In the genomic region with DNA sequence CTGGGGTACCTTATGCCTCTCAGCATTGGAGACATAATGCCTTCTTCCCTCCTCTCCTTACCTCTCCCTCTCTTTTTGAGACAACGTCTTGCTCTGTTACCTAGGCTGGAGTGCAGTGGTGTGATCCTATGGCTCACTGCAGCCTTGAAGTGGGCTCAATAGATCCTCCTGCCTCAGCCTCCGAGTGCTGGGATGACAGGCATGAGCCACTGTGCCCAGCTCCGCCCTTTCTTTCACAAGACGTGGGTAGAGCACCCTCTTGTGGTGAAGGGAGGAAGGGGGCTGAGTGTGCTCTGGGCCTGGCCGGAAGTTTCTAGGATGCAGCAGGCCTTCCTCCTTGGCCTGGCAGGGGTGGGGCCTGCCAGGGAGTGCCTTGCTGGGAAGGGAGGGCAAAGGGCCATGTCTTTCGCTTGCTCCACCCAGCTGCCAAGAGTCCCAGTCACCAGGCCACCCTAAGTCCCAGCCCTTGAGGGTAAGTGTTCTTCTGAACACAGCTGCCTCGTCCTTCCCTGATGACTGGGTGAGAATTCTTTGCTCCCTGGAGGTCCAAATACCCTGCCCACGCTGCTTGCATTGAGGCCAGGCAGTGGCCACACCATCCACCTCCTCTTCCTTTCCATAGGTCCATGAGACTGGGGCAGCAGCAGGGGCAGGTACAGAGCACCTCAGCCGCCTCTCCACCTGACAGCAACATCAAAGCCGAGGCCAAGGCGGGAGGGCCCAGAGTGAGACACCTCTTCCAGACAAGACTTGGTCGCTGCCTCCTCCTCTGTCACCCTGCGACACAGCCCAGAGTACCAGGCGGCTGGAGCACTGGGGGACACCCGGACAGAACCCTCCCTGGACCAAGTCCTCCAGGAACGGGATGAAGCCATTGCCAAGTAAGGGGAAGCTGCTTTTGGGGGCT, we compare ENCODE assay signal across 8 cellular contexts. TPM values are rescaled to one million over a fixed set of nuclear protein-coding genes. Genes with fewer than 3 reads are reported as not detected.
A peak's percentile ranks its signal among the peaks of the same experiment; 100 is the strongest.
DNase-seq lines count a peak whose midpoint lies in the region; ATAC-seq and TF ChIP-seq lines count a peak whose summit lies in the region.

No MANE protein-coding gene starts in this region.

- peak overlapping the region; percentile 69 for H3K27ac Mint-ChIP-seq in activated naive CD4-positive, alpha-beta T cell treated with anti-CD3 and anti-CD28 coated beads, Interleukin-2, amount 10 ng/mL, durations not matched to agents 7 days and 5 days

- H3K4me3 Mint-ChIP-seq in activated naive CD4-positive, alpha-beta T cell treated with anti-CD3 and anti-CD28 coated beads, Interleukin-2, amount 10 ng/mL, durations not matched to agents 7 days and 5 days, result no peak overlapping the region

- H3K4me3 ChIP-seq in retinal pigment epithelial cell (ENCODE audit: low read length), result no peak overlapping the region

- peaks cover 3% of the 10 kb centered on the region for H3K36me3 Mint-ChIP-seq in activated naive CD4-positive, alpha-beta T cell treated with anti-CD3 and anti-CD28 coated beads, Interleukin-2, amount 10 ng/mL, durations not matched to agents 7 days and 5 days

- H3K4me1 Mint-ChIP-seq in activated naive CD4-positive, alpha-beta T cell treated with anti-CD3 and anti-CD28 coated beads, Interleukin-2, amount 10 ng/mL, durations not matched to agents 7 days and 5 days, result peaks cover 24% of the 10 kb centered on the region

- CTCF ChIA-PET in activated naive CD4-positive, alpha-beta T cell treated with anti-CD3 and anti-CD28 coated beads, Interleukin-2, amount 10 ng/mL, durations not matched to agents 7 days and 5 days (lab: Charles Lee), result interaction anchor here (0.6 to 6.0 kb wide), 21 partner anchors 9 to 411 kb away, joined by 3 to 87 read pairs (median 4); partner anchors contain the start of gene MLXIPL

- no peaks in the 10 kb centered on the region for H3K27me3 Mint-ChIP-seq in activated naive CD4-positive, alpha-beta T cell treated with anti-CD3 and anti-CD28 coated beads, Interleukin-2, amount 10 ng/mL, durations not matched to agents 7 days and 5 days

- peak; percentile 38 for ATAC-seq in GM21737 (IDR thresholded peaks at IDR 0.05; ENCODE audit: unreplicated experiment)
- ATAC-seq in Right ventricle myocardium superior (ENCODE audit: poor library complexity), result peak; percentile 5
- no peak for ATAC-seq in GM19328 (IDR thresholded peaks at IDR 0.05; ENCODE audit: unreplicated experiment)

- peak; percentile 78 for TF ChIP-seq CTCF in retinal pigment epithelial cell (conservative IDR thresholded peaks at IDR 0.05; ENCODE audit: low read depth, low read length)

- intact Hi-C loops in Right ventricle myocardium superior (cut with DNase I), result no loop called here

- DNase-seq in COLO829 (ENCODE audit: low spot score), result peak; percentile 84
- DNase-seq in NCI-H1092 (lab: John Stamatoyannopoulos, UW), result peak; percentile 79
- DNase-seq in SK-N-DZ (ENCODE audit: low spot score), result peak; percentile 82
- peak; percentile 87 for DNase-seq in activated naive CD4-positive, alpha-beta T cell treated with anti-CD3 and anti-CD28 coated beads, Interleukin-2, amount 10 ng/mL, durations not matched to agents 7 days and 5 days
- DNase-seq in Right ventricle myocardium superior, result peak; percentile 78
- DNase-seq in retinal pigment epithelial cell (ENCODE audit: low read depth), result no peak

- no peaks in the 10 kb centered on the region for H3K9me3 Mint-ChIP-seq in activated naive CD4-positive, alpha-beta T cell treated with anti-CD3 and anti-CD28 coated beads, Interleukin-2, amount 10 ng/mL, durations not matched to agents 7 days and 5 days

RNA-seq across cellular contexts. Expression of gene ABHD11, which starts 3.7 kb away (rescaled TPM):
- 5.8 and 7.9 TPM in 2 replicates for polyA plus RNA-seq in SK-N-DZ (2014; cell fraction: cytosol; rRNA removed)
- polyA plus RNA-seq in SK-N-DZ (2014; cell fraction: nucleus; rRNA removed), result 2.4 and 6.5 TPM in 2 replicates
- total RNA-seq in Right ventricle myocardium superior, result 18.6 TPM

RNA-seq across cellular contexts. Expression of gene STX1A, which starts 15.4 kb away (rescaled TPM):
- polyA plus RNA-seq in SK-N-DZ (2014; cell fraction: cytosol; rRNA removed), result 21.1 and 30.9 TPM in 2 replicates
- polyA plus RNA-seq in SK-N-DZ (2014; cell fraction: nucleus; rRNA removed), result 120 and 134 TPM in 2 replicates
- total RNA-seq in Right ventricle myocardium superior, result 1.7 TPM

RNA-seq across cellular contexts. Expression of gene CLDN3, which starts 35.2 kb away (rescaled TPM):
- polyA plus RNA-seq in SK-N-DZ (2014; cell fraction: cytosol; rRNA removed), result not detected in 2 replicates
- polyA plus RNA-seq in SK-N-DZ (2014; cell fraction: nucleus; rRNA removed), result not detected in 2 replicates
- total RNA-seq in Right ventricle myocardium superior, result not detected

RNA-seq across cellular contexts. Expression of gene BUD23, which starts 51.5 kb away (rescaled TPM):
- 54.7 and 61.5 TPM in 2 replicates for polyA plus RNA-seq in SK-N-DZ (2014; cell fraction: cytosol; rRNA removed)
- 31.6 and 34.5 TPM in 2 replicates for polyA plus RNA-seq in SK-N-DZ (2014; cell fraction: nucleus; rRNA removed)
- 74.8 TPM for total RNA-seq in Right ventricle myocardium superior

RNA-seq across cellular contexts. Expression of gene DNAJC30, which starts 51.6 kb away (rescaled TPM):
- polyA plus RNA-seq in SK-N-DZ (2014; cell fraction: cytosol; rRNA removed), result 1.4 and 2.0 TPM in 2 replicates
- 1.1 and 2.0 TPM in 2 replicates for polyA plus RNA-seq in SK-N-DZ (2014; cell fraction: nucleus; rRNA removed)
- total RNA-seq in Right ventricle myocardium superior, result 11.8 TPM
